In genomic region chr14:103186894-103187586, GRCh38 we compare ENCODE assay signal across 16 cellular contexts.
DNase-seq lines count a peak whose midpoint lies in the region; ATAC-seq and TF ChIP-seq lines count a peak whose summit lies in the region.
"Had no signal": no experiment of that assay in that cellular context is flagged by ENCODE, and none has a peak within 500 bp of the region (broad histone marks: within the 10 kb centered on the region; RNA-seq: fewer than 3 reads in every experiment).

No MANE protein-coding gene starts in this region.

- WGBS in transverse colon (ENCODE audit: low coverage in 1 of 2), 2 donors = 56 to 64% methylated on average over 6 to 12 of the region's 12 CpGs

- H3K9me3 ChIP-seq in duodenal mucosa (ENCODE audit: control insufficient read depth in 1 of 2, low read length in 2 of 2) (no peaks in the 10 kb centered on the region), transverse colon (no peaks in the 10 kb centered on the region)

- H3K4me3 Mint-ChIP-seq in mesothelial cell of epicardium = peak overlapping the region; percentile 48
- H3K4me3 Mint-ChIP-seq: activated CD8-positive, alpha-beta T cell treated with anti-CD3 and anti-CD28 coated beads, Interleukin-2, amount 10 ng/mL, durations not matched to agents 7 days and 5 days; activated T-helper 1 cell treated with anti-CD3 and anti-CD28 coated beads, Interleukin-12 subunit alpha, Interleukin-12 subunit beta, Interleukin-2, Interleukin-4 antibody, amounts not matched to agents 30 ng/mL and 10 ng/mL and 1 ng/mL, durations not matched to agents 14 hours and 24 hours and 36 hours; B cell had no signal

- H3K4me3 ChIP-seq in duodenal mucosa (ENCODE audit: low read depth in 1 of 2, low read length in 2 of 2) = peak overlapping the region; percentile 34 to 38
- no peak overlapping the region for H3K4me3 ChIP-seq in transverse colon

- no peaks in the 10 kb centered on the region for H3K36me3 Mint-ChIP-seq in mesothelial cell of epicardium

- H3K4me1 ChIP-seq in duodenal mucosa (ENCODE audit: control insufficient read depth in 1 of 2, insufficient read depth in 2 of 2, low read length in 2 of 2) (peaks cover 22 to 32% of the 10 kb centered on the region in 2 donors), transverse colon (peaks cover 2 to 28% (median 12%) of the 10 kb centered on the region in 4 donors)

- H3K9me3 Mint-ChIP-seq in mesothelial cell of epicardium = no peaks in the 10 kb centered on the region
- H3K9me3 Mint-ChIP-seq: activated T-helper 1 cell treated with anti-CD3 and anti-CD28 coated beads, Interleukin-12 subunit alpha, Interleukin-12 subunit beta, Interleukin-2, Interleukin-4 antibody, amounts not matched to agents 30 ng/mL and 10 ng/mL and 1 ng/mL, durations not matched to agents 14 hours and 24 hours and 36 hours had no signal

- peaks cover 25% of the 10 kb centered on the region for H3K4me1 Mint-ChIP-seq in mesothelial cell of epicardium

- H3K27me3 ChIP-seq in duodenal mucosa (ENCODE audit: control insufficient read depth in 1 of 2, insufficient read depth in 2 of 2, low read length in 2 of 2) (peaks cover 0 to 3% of the 10 kb centered on the region in 2 donors), transverse colon (peaks cover 40% of the 10 kb centered on the region)

- peak; percentile 73 for DNase-seq in HuH-7.5 (ENCODE audit: low spot score)
- no peak for DNase-seq in mesothelial cell of epicardium (ENCODE audit: low spot score in 2 of 2, unreplicated experiment in 2 of 2)
- peak; percentile 68 for DNase-seq in transverse colon
- DNase-seq in Right ventricle myocardium superior = no peak
- DNase-seq: activated CD8-positive, alpha-beta T cell treated with anti-CD3 and anti-CD28 coated beads, Interleukin-2, amount 10 ng/mL, durations not matched to agents 7 days and 5 days; cerebellar nuclear complex; foreskin melanocyte; NCI-H1436; nucleus accumbens; stimulated activated CD4-positive, alpha-beta T cell treated with anti-CD3 and anti-CD28 coated beads, Interleukin-4, amount 100 ng/mL, for 4 hours; T-helper 1 cell had no signal

- H3K27ac Mint-ChIP-seq in mesothelial cell of epicardium = peak overlapping the region; percentile 43
- H3K27ac Mint-ChIP-seq: activated CD8-positive, alpha-beta T cell treated with anti-CD3 and anti-CD28 coated beads, Interleukin-2, amount 10 ng/mL, durations not matched to agents 7 days and 5 days; activated T-helper 1 cell treated with anti-CD3 and anti-CD28 coated beads, Interleukin-12 subunit alpha, Interleukin-12 subunit beta, Interleukin-2, Interleukin-4 antibody, amounts not matched to agents 30 ng/mL and 10 ng/mL and 1 ng/mL, durations not matched to agents 14 hours and 24 hours and 36 hours had no signal

- in situ Hi-C loops in transverse colon (cut with MboI; ENCODE audit: low pct_ligation_motif_present in 1 of 4, low pct_unique_long_range_greater_than_20kb in 1 of 4, low sequenced_read_pairs in 3 of 4) = loop anchor here in 1 of 4 donors (25.0 kb wide), 1 partner anchor 100 kb away; no protein-coding TSS in a partner anchor

- TF ChIP-seq EP300 in transverse colon (IDR thresholded peaks at IDR 0.05; ENCODE audit: low read depth) = no peak

- H3K36me3 ChIP-seq in duodenal mucosa (ENCODE audit: control insufficient read depth in 1 of 2, insufficient read depth in 2 of 2, low read length in 2 of 2) (no peaks in the 10 kb centered on the region), transverse colon (no peaks in the 10 kb centered on the region)

- ATAC-seq in HG03439 (IDR thresholded peaks at IDR 0.05; ENCODE audit: unreplicated experiment) = no peak
- no peak for ATAC-seq in HG03354 (IDR thresholded peaks at IDR 0.05; ENCODE audit: poor library complexity, severe bottlenecking, unreplicated experiment)
- no peak for ATAC-seq in Right ventricle myocardium superior (ENCODE audit: poor library complexity)
- ATAC-seq: activated CD8-positive, alpha-beta T cell treated with anti-CD3 and anti-CD28 coated beads, Interleukin-2, amount 10 ng/mL, durations not matched to agents 7 days and 5 days had no signal

- peaks cover 15% of the 10 kb centered on the region for H3K27me3 Mint-ChIP-seq in mesothelial cell of epicardium (ENCODE audit: low read depth)

- TF ChIP-seq POLR2A in transverse colon (IDR thresholded peaks at IDR 0.05) = no peak

- no peak for TF ChIP-seq CTCF in mesothelial cell of epicardium (IDR thresholded peaks at IDR 0.05; ENCODE audit: unreplicated experiment)
- TF ChIP-seq CTCF in transverse colon (IDR thresholded peaks at IDR 0.05) = no peak

- H3K27ac ChIP-seq in duodenal mucosa (ENCODE audit: low read depth, low read length) (peak overlapping the region; percentile 27), transverse colon (peak overlapping the region in 1 of 4 donors; percentile 45)

- H3K9ac ChIP-seq in duodenal mucosa (ENCODE audit: low read depth in 1 of 2, low read length in 2 of 2) = peak overlapping the region in 1 of 2 donors; percentile 38

- intact Hi-C loops in transverse colon (cut with DNase I; ENCODE audit: low total_unique reads) = no loop called here
- intact Hi-C loops in Right ventricle myocardium superior (cut with DNase I) = loop anchor here (5.0 to 10.0 kb wide), 2 partner anchors 85 to 98 kb away; no protein-coding TSS in a partner anchor

Comparison
In these comparisons a context has a peak if more than half of its experiments do, and no peak if none do; other contexts are left out.
1. DNase-seq: peak in HuH-7.5 (single experiment) and transverse colon (single experiment); none in mesothelial cell of epicardium (0 of 2) and Right ventricle myocardium superior (single experiment).
2. H3K4me3 ChIP-seq: peak in duodenal mucosa (2 of 2); none in transverse colon (0 of 4).